ENCODE assay signal across 22 cellular contexts in the genomic region with DNA sequence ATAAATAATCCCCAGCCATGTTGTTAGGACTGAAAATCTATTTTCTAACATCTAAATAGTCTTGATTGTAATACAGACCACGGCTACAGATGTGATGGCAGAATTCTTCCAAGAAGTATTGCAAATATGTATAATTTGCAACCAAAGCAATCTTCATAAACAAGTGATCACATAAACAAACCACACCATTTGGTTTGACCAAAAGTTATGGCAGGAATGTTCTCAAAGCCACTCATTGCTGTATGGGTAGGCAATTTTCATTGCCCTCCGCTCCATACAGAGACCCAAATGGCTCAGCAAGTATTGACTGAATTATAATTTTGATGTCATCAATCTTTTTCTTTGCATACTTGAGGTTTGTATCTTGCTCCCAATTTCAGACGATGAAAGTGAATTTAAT. TPM values are rescaled to one million over a fixed set of nuclear protein-coding genes. Genes with fewer than 3 reads are reported as not detected.
DNase-seq lines count a peak whose midpoint lies in the region; ATAC-seq, FAIRE-seq and TF ChIP-seq lines count a peak whose summit lies in the region.
"Had no signal": no experiment of that assay in that cellular context is flagged by ENCODE, and none has a peak within 500 bp of the region (broad histone marks: within the 10 kb centered on the region; RNA-seq: fewer than 3 reads in every experiment).

No MANE protein-coding gene starts in this region.

- no peak overlapping the region for H2AFZ ChIP-seq in mammary epithelial cell (ENCODE audit: low read depth, low read length)
- no peak overlapping the region for H2AFZ ChIP-seq in keratinocyte (ENCODE audit: control insufficient read depth, low read length)

- TF ChIP-seq CTCF in mammary epithelial cell (conservative IDR thresholded peaks at IDR 0.05 in 1 of 2, IDR thresholded peaks at IDR 0.05 in 1 of 2; ENCODE audit: extremely low read depth in 1 of 2, insufficient read depth in 1 of 2, low read depth in 1 of 2, low read length in 2 of 2) (no peak), MCF 10A (IDR thresholded peaks at IDR 0.05; ENCODE audit: unreplicated experiment) (no peak), astrocyte of the cerebellum (IDR thresholded peaks at IDR 0.05; ENCODE audit: low read depth, low read length, missing control alignments) (no peak), keratinocyte (optimal IDR thresholded peaks at IDR 0.05 in 1 of 3, IDR thresholded peaks at IDR 0.05 in 1 of 3, conservative IDR thresholded peaks at IDR 0.05 in 1 of 3; ENCODE audit: extremely low read depth in 1 of 3, insufficient read depth in 2 of 3, low read length in 3 of 3) (no peak)

- BruUV-seq in mammary epithelial cell (replicated peaks; lab: Mats Ljungman, UMichigan) (no TSS peak), MCF 10A (replicated peaks; lab: Mats Ljungman, UMichigan) (no TSS peak)

- TF ChIP-seq POLR2A in GM18505 (IDR thresholded peaks at IDR 0.05; ENCODE audit: borderline replicate concordance, extremely low read depth, insufficient read depth, insufficient read length) = no peak

- intact Hi-C loops in mammary epithelial cell (cut with micrococcal nuclease) (loop anchor here (5.0 kb wide), 1 partner anchor 319 kb away; no protein-coding TSS in a partner anchor), MCF 10A (cut with micrococcal nuclease) (loop anchor here (10.0 kb wide), 1 partner anchor 772 kb away; no protein-coding TSS in a partner anchor)

- ATAC-seq in GM18505 (IDR thresholded peaks at IDR 0.05; ENCODE audit: unreplicated experiment) (no peak), HG03378 (IDR thresholded peaks at IDR 0.05; ENCODE audit: unreplicated experiment) (no peak)
- ATAC-seq: HCT116 had no signal

- CTCF ChIA-PET in mammary epithelial cell (lab: Charles Lee; ENCODE audit: low non-redundant PET) = no interaction called here
- CTCF ChIA-PET in MCF 10A (lab: Yijun Ruan, JAX) = no interaction called here

- no peak overlapping the region for H3K4me3 Mint-ChIP-seq in MCF 10A (ENCODE audit: unreplicated experiment)
- H3K4me3 Mint-ChIP-seq: activated CD4-positive, alpha-beta T cell treated with anti-CD3 and anti-CD28 coated beads for 36 hours; CD14-positive monocyte; naive B cell; stimulated activated effector memory CD8-positive, alpha-beta T cell treated with anti-CD3 and anti-CD28 coated beads, Interleukin-12 subunit alpha, Interleukin-12 subunit beta, amount 100 ng/mL, for 72 hours had no signal

- dilution Hi-C loops in mammary epithelial cell (cut with HindIII; ENCODE audit: low sequenced_read_pairs) = no loop called here
- dilution Hi-C loops in keratinocyte (cut with MboI; ENCODE audit: extremely low pct_ligation_motif_present, low sequenced_read_pairs) = no loop called here

- H3K27ac Mint-ChIP-seq in MCF 10A (ENCODE audit: low read depth, unreplicated experiment) = no peak overlapping the region
- H3K27ac Mint-ChIP-seq: activated CD4-positive, alpha-beta T cell treated with anti-CD3 and anti-CD28 coated beads for 36 hours; CD14-positive monocyte; progenitor cell of endocrine pancreas; stimulated activated effector memory CD8-positive, alpha-beta T cell treated with anti-CD3 and anti-CD28 coated beads, Interleukin-12 subunit alpha, Interleukin-12 subunit beta, amount 100 ng/mL, for 72 hours had no signal

- in situ Hi-C loops in mammary epithelial cell (cut with MboI; ENCODE audit: low sequenced_read_pairs in 2 of 2) (loop anchor here in 1 of 2 donors (5.0 to 25.0 kb wide), 2 partner anchors 81 to 151 kb away; no protein-coding TSS in a partner anchor), astrocyte of the cerebellum (cut with HindIII; ENCODE audit: low sequenced_read_pairs) (loop anchor here (5.0 kb wide), 1 partner anchor 141 kb away; no protein-coding TSS in a partner anchor)

- no peaks in the 10 kb centered on the region for H3K9me3 Mint-ChIP-seq in MCF 10A (ENCODE audit: unreplicated experiment)
- H3K9me3 Mint-ChIP-seq: naive B cell; stimulated activated effector memory CD8-positive, alpha-beta T cell treated with anti-CD3 and anti-CD28 coated beads, Interleukin-12 subunit alpha, Interleukin-12 subunit beta, amount 100 ng/mL, for 72 hours had no signal

- H3K4me1 ChIP-seq in mammary epithelial cell (ENCODE audit: insufficient read depth, low read length) (peaks cover 21% of the 10 kb centered on the region), keratinocyte (ENCODE audit: control insufficient read depth, extremely low read depth, insufficient read depth, low read length) (peaks cover 26% of the 10 kb centered on the region)

- no peaks in the 10 kb centered on the region for H3K36me3 Mint-ChIP-seq in MCF 10A (ENCODE audit: insufficient read depth, unreplicated experiment)
- H3K36me3 Mint-ChIP-seq: CD14-positive monocyte; naive B cell; stimulated activated effector memory CD8-positive, alpha-beta T cell treated with anti-CD3 and anti-CD28 coated beads, Interleukin-12 subunit alpha, Interleukin-12 subunit beta, amount 100 ng/mL, for 72 hours had no signal

- no peaks in the 10 kb centered on the region for H3K27me3 Mint-ChIP-seq in MCF 10A (ENCODE audit: insufficient read depth, unreplicated experiment)
- H3K27me3 Mint-ChIP-seq: progenitor cell of endocrine pancreas had no signal

- no peaks in the 10 kb centered on the region for H3K79me2 ChIP-seq in mammary epithelial cell (ENCODE audit: insufficient read depth, low read length)
- no peaks in the 10 kb centered on the region for H3K79me2 ChIP-seq in keratinocyte (ENCODE audit: control insufficient read depth, insufficient read depth, low read length)

- peaks cover 19% of the 10 kb centered on the region for H3K4me1 Mint-ChIP-seq in MCF 10A (ENCODE audit: insufficient read depth, unreplicated experiment)

- H4K20me1 ChIP-seq in mammary epithelial cell (ENCODE audit: insufficient read depth, low read length) = no peaks in the 10 kb centered on the region
- no peaks in the 10 kb centered on the region for H4K20me1 ChIP-seq in keratinocyte (ENCODE audit: control insufficient read depth, extremely low read depth, insufficient read depth, low read length)

- H3K27me3 ChIP-seq in mammary epithelial cell (ENCODE audit: insufficient read depth, low read length) = no peaks in the 10 kb centered on the region
- H3K27me3 ChIP-seq in keratinocyte (ENCODE audit: control insufficient read depth, extremely low read depth, insufficient read depth, low read length) = no peaks in the 10 kb centered on the region

- no peaks in the 10 kb centered on the region for H3K9me3 ChIP-seq in mammary epithelial cell (replicated peaks; ENCODE audit: insufficient read depth, low read length)
- no peaks in the 10 kb centered on the region for H3K9me3 ChIP-seq in keratinocyte (ENCODE audit: control insufficient read depth, low read depth, low read length)
- H3K9me3 ChIP-seq: thoracic aorta had no signal

- 64% methylated on average over 3 of the region's 3 CpGs for WGBS in mammary epithelial cell (ENCODE audit: low coverage, missing lambda C conversion rate)

- POLR2A ChIA-PET in MCF 10A (lab: Yijun Ruan, JAX) = interaction anchor here (0.6 to 0.7 kb wide), 2 partner anchors 144 to 776 kb away, joined by 3 read pairs; no protein-coding TSS in a partner anchor

- peak; percentile 69 for FAIRE-seq in keratinocyte (lab: Jason Lieb, UNC)

- H3K4me2 ChIP-seq in mammary epithelial cell (ENCODE audit: insufficient read depth, low read depth, low read length) (peak overlapping the region; percentile 73), keratinocyte (ENCODE audit: control insufficient read depth, extremely low read depth, insufficient read depth, low read depth, low read length) (no peak overlapping the region)

- H3K27ac ChIP-seq in mammary epithelial cell (ENCODE audit: insufficient read depth, low read depth, low read length) (peak overlapping the region; percentile 57), keratinocyte (ENCODE audit: control insufficient read depth, insufficient read depth, low read length) (no peak overlapping the region)
- H3K27ac ChIP-seq: thoracic aorta had no signal

- H3K9me1 ChIP-seq in keratinocyte (ENCODE audit: control insufficient read depth, extremely low read depth, insufficient read depth, low read length) = no peaks in the 10 kb centered on the region

- H3K9ac ChIP-seq in mammary epithelial cell (ENCODE audit: insufficient read depth, low read length) (no peak overlapping the region), keratinocyte (ENCODE audit: control insufficient read depth, extremely low read depth, insufficient read depth, low read length) (no peak overlapping the region)

- H3K36me3 ChIP-seq in mammary epithelial cell (ENCODE audit: insufficient read depth, low read length) = no peaks in the 10 kb centered on the region
- H3K36me3 ChIP-seq in keratinocyte (ENCODE audit: control insufficient read depth in 2 of 2, extremely low read depth in 1 of 2, insufficient read depth in 2 of 2, low read length in 2 of 2) = no peaks in the 10 kb centered on the region
- H3K36me3 ChIP-seq: thoracic aorta had no signal

- H3K4me3 ChIP-seq in mammary epithelial cell (replicated peaks in 1 of 3; ENCODE audit: insufficient read depth in 1 of 3, low read depth in 2 of 3, low read length in 3 of 3) = no peak overlapping the region
- H3K4me3 ChIP-seq in astrocyte of the cerebellum (ENCODE audit: low read depth, low read length) = no peak overlapping the region
- H3K4me3 ChIP-seq in keratinocyte (ENCODE audit: control insufficient read depth in 2 of 3, extremely low read depth in 1 of 3, insufficient read depth in 2 of 3, low read depth in 1 of 3, low read length in 3 of 3) = no peak overlapping the region
- H3K4me3 ChIP-seq: thoracic aorta had no signal

- DNase-seq in mammary epithelial cell = no peak
- no peak for DNase-seq in MCF 10A (ENCODE audit: unreplicated experiment)
- peak; percentile 78 for DNase-seq in astrocyte of the cerebellum (ENCODE audit: low read depth)
- DNase-seq in keratinocyte (ENCODE audit: low read depth, low spot score) = no peak
- no peak for DNase-seq in OCI-M1 (lab: John Stamatoyannopoulos, UW)
- no peak for DNase-seq in NCI-H187 (lab: John Stamatoyannopoulos, UW)
- DNase-seq: 8988T; activated CD4-positive, alpha-beta T cell treated with anti-CD3 and anti-CD28 coated beads for 36 hours; activated effector memory CD4-positive, alpha-beta T cell treated with anti-CD3 and anti-CD28 coated beads, Interleukin-2, amount 50 U/mL, for 16 hours; amygdala; DND-41; naive B cell; NCI-H146; NCI-H446; stimulated activated CD4-positive, alpha-beta T cell treated with anti-CD3 and anti-CD28 coated beads, Interleukin-12 subunit alpha, Interleukin-12 subunit beta, amount 100 ng/mL, for 4 hours had no signal

RNA-seq across cellular contexts. Expression of a gene that starts 19.0 kb away (rescaled TPM):
- 1 to 10 TPM; 3.4 to 6.5 TPM for total RNA-seq in mammary epithelial cell
- polyA plus RNA-seq in mammary epithelial cell = 2.4 TPM
- 0.83 TPM for polyA minus RNA-seq in mammary epithelial cell
- 0.70 and 1.5 TPM in 2 replicates for total RNA-seq in MCF 10A (2022)
- 4.6 to 6.1 TPM (median 5.5 TPM) in 3 replicates for polyA plus RNA-seq in keratinocyte
- 4.1 TPM for polyA plus RNA-seq in keratinocyte (2011; ENCODE audit: low read depth)
- polyA plus RNA-seq in keratinocyte (2011; cell fraction: cytosol; rRNA removed) = 5.7 and 5.8 TPM in 2 replicates
- polyA plus RNA-seq in keratinocyte (2011; cell fraction: nucleus; rRNA removed) = 10.8 and 12.3 TPM in 2 replicates
- polyA plus RNA-seq in keratinocyte (2012; ENCODE audit: low replicate concordance) = 3.2 and 4.0 TPM in 2 replicates
- polyA minus RNA-seq in keratinocyte = 3.2 to 6.7 TPM (median 5.3 TPM) in 3 replicates
- polyA minus RNA-seq in keratinocyte (2011; cell fraction: cytosol; rRNA and poly(A)+ RNA removed) = 11.3 TPM
- 4.9 and 8.8 TPM in 2 replicates for polyA minus RNA-seq in keratinocyte (2011; cell fraction: nucleus; rRNA and poly(A)+ RNA removed)
